Comparison of ENCODE assay signal across 8 cellular contexts in the genomic region with DNA sequence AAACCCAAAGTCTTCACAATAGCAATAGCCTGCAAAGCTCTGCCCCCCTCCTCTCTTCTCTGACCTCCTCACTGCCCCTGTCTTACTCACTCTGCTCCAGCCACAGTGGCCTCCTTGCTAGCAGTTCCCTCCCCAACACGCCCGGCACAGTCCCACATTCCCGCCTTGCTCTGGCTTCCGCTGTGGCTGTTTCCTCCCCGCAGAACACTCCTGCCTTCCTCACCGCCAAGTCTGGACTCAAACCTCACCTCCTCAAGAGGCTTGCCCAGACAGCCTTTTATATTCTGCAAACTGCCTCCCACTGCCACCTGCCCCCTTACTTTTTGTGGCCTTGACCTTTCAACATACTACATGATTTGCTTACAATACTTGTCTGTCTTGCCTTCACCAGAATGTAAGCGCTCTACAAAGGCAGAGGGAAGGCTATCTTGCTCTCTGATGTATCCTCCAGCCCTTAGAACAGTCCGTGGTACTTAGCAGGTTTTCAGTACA. TPM values are rescaled to one million over a fixed set of nuclear protein-coding genes. Genes with fewer than 3 reads are reported as not detected.
DNase-seq lines count a peak whose midpoint lies in the region; ATAC-seq and TF ChIP-seq lines count a peak whose summit lies in the region.

No MANE protein-coding gene starts in this region.

- no peaks in the 10 kb centered on the region for H3K9me3 ChIP-seq in heart left ventricle

- peaks cover 7% of the 10 kb centered on the region for H3K36me3 Mint-ChIP-seq in activated T-cell treated with anti-CD3 and anti-CD28 coated beads, Interleukin-2, amount 50 U/mL, for 4 hours (ENCODE audit: insufficient read depth)
- H3K36me3 Mint-ChIP-seq in activated naive CD4-positive, alpha-beta T cell treated with anti-CD3 and anti-CD28 coated beads, Interleukin-2, amount 10 ng/mL, durations not matched to agents 7 days and 5 days = peaks cover 32% of the 10 kb centered on the region

- H3K27me3 ChIP-seq in heart left ventricle = no peaks in the 10 kb centered on the region

- ATAC-seq in activated T-cell treated with anti-CD3 and anti-CD28 coated beads, Interleukin-2, amount 50 U/mL, for 4 hours = peak; percentile 10 to 22
- peak; percentile 32 to 69 (median 58) for ATAC-seq in heart left ventricle

- 10 to 16% (median 16%) methylated on average over 8 of the region's 8 CpGs for WGBS in heart left ventricle, 4 donors

- no peak for DNase-seq in activated T-cell treated with anti-CD3 and anti-CD28 coated beads, Interleukin-2, amount 50 U/mL, for 4 hours
- no peak for DNase-seq in activated T-cell treated with anti-CD3 and anti-CD28 coated beads for 4 hours
- peak; percentile 55 for DNase-seq in HT1080 (ENCODE audit: low read depth)
- peak; percentile 51 for DNase-seq in activated naive CD4-positive, alpha-beta T cell treated with anti-CD3 and anti-CD28 coated beads, Interleukin-2, amount 10 ng/mL, durations not matched to agents 7 days and 5 days
- peak; percentile 46 to 74 (median 52) for DNase-seq in heart left ventricle
- peak in 9 of 10 donors; percentile 36 to 93 (median 56) for DNase-seq in posterior cingulate gyrus
- no peak for DNase-seq in GM20000 (ENCODE audit: low spot score)
- no peak for DNase-seq in NCI-H1930 (lab: John Stamatoyannopoulos, UW)

- intact Hi-C loops in heart left ventricle (cut with DNase I) = no loop called here
- intact Hi-C loops in posterior cingulate gyrus (cut with DNase I) = no loop called here

- H3K27me3 Mint-ChIP-seq in activated T-cell treated with anti-CD3 and anti-CD28 coated beads, Interleukin-2, amount 50 U/mL, for 4 hours (ENCODE audit: low read depth) = no peaks in the 10 kb centered on the region
- H3K27me3 Mint-ChIP-seq in activated naive CD4-positive, alpha-beta T cell treated with anti-CD3 and anti-CD28 coated beads, Interleukin-2, amount 10 ng/mL, durations not matched to agents 7 days and 5 days = no peaks in the 10 kb centered on the region

- peaks cover 0 to 17% (median 9%) of the 10 kb centered on the region in 9 donors for H3K36me3 ChIP-seq in heart left ventricle

- peaks cover 49% of the 10 kb centered on the region for H3K4me1 Mint-ChIP-seq in activated T-cell treated with anti-CD3 and anti-CD28 coated beads, Interleukin-2, amount 50 U/mL, for 4 hours (ENCODE audit: low read depth)
- H3K4me1 Mint-ChIP-seq in activated naive CD4-positive, alpha-beta T cell treated with anti-CD3 and anti-CD28 coated beads, Interleukin-2, amount 10 ng/mL, durations not matched to agents 7 days and 5 days = peaks cover 61% of the 10 kb centered on the region

- peak overlapping the region; percentile 65 to 96 (median 78) for H3K4me3 ChIP-seq in heart left ventricle

- CTCF ChIA-PET in activated naive CD4-positive, alpha-beta T cell treated with anti-CD3 and anti-CD28 coated beads, Interleukin-2, amount 10 ng/mL, durations not matched to agents 7 days and 5 days (lab: Charles Lee) = interaction anchor here (0.7 to 2.9 kb wide), 4 partner anchors 12 to 45 kb away, joined by 3 to 17 read pairs (median 4); a partner anchor contains a TSS

- peak overlapping the region in 11 of 12 donors; percentile 63 to 89 (median 85) for H3K27ac ChIP-seq in heart left ventricle

- peaks cover 2 to 45% (median 25%) of the 10 kb centered on the region in 12 donors for H3K4me1 ChIP-seq in heart left ventricle

- TF ChIP-seq POLR2A in heart left ventricle (IDR thresholded peaks at IDR 0.05) = no peak

- H3K9me3 Mint-ChIP-seq in activated T-cell treated with anti-CD3 and anti-CD28 coated beads, Interleukin-2, amount 50 U/mL, for 4 hours = no peaks in the 10 kb centered on the region
- H3K9me3 Mint-ChIP-seq in activated naive CD4-positive, alpha-beta T cell treated with anti-CD3 and anti-CD28 coated beads, Interleukin-2, amount 10 ng/mL, durations not matched to agents 7 days and 5 days = no peaks in the 10 kb centered on the region

- no peak for TF ChIP-seq CTCF in heart left ventricle (IDR thresholded peaks at IDR 0.05)
- TF ChIP-seq CTCF in GM20000 (IDR thresholded peaks at IDR 0.05; ENCODE audit: extremely low read depth, missing control alignments) = no peak

- H3K27ac Mint-ChIP-seq in activated naive CD4-positive, alpha-beta T cell treated with anti-CD3 and anti-CD28 coated beads, Interleukin-2, amount 10 ng/mL, durations not matched to agents 7 days and 5 days = peak overlapping the region; percentile 99

- peak overlapping the region; percentile 95 for H3K4me3 Mint-ChIP-seq in activated T-cell treated with anti-CD3 and anti-CD28 coated beads, Interleukin-2, amount 50 U/mL, for 4 hours
- peak overlapping the region; percentile 78 for H3K4me3 Mint-ChIP-seq in activated naive CD4-positive, alpha-beta T cell treated with anti-CD3 and anti-CD28 coated beads, Interleukin-2, amount 10 ng/mL, durations not matched to agents 7 days and 5 days

RNA-seq across cellular contexts. Expression of a gene that starts 0.4 kb away (rescaled TPM):
- 10 to 100 TPM; 37.4 to 53.1 (median 46.6) TPM for total RNA-seq in activated T-cell treated with anti-CD3 and anti-CD28 coated beads, Interleukin-2, amount 50 U/mL, for 4 hours
- 50.6 and 61.3 TPM in 2 replicates for total RNA-seq in HT1080 (2014; rRNA removed; shearing (Covaris generic))
- 112 and 120 TPM in 2 replicates for polyA plus RNA-seq in HT1080 (2015; cell fraction: cytosol; rRNA removed)
- 136 and 143 TPM in 2 replicates for polyA plus RNA-seq in HT1080 (2015; cell fraction: nucleus; rRNA removed)
- total RNA-seq in heart left ventricle = 10 to 100 TPM; 22.4 to 85.7 (median 59.3) TPM
- polyA plus RNA-seq in heart left ventricle = 10 to 100 TPM; 28.9 to 44.2 TPM

RNA-seq across cellular contexts. Expression of a gene that starts 16.3 kb away (rescaled TPM):
- 10 to 100 TPM; 81.7 to 91.0 (median 82.9) TPM for total RNA-seq in activated T-cell treated with anti-CD3 and anti-CD28 coated beads, Interleukin-2, amount 50 U/mL, for 4 hours
- 17.1 and 32.1 TPM in 2 replicates for total RNA-seq in HT1080 (2014; rRNA removed; shearing (Covaris generic))
- polyA plus RNA-seq in HT1080 (2015; cell fraction: cytosol; rRNA removed) = 66.8 and 70.6 TPM in 2 replicates
- 51.1 and 58.3 TPM in 2 replicates for polyA plus RNA-seq in HT1080 (2015; cell fraction: nucleus; rRNA removed)
- 10 to 100 TPM; 34.9 to 84.8 (median 46.0) TPM for total RNA-seq in heart left ventricle
- 10 to 100 TPM; 25.1 to 90.5 TPM for polyA plus RNA-seq in heart left ventricle

RNA-seq across cellular contexts. Expression of a gene that starts 17.2 kb away (rescaled TPM):
- 10 to 100 TPM; 23.6 to 26.6 (median 26.4) TPM for total RNA-seq in activated T-cell treated with anti-CD3 and anti-CD28 coated beads, Interleukin-2, amount 50 U/mL, for 4 hours
- total RNA-seq in HT1080 (2014; rRNA removed; shearing (Covaris generic)) = 20.4 and 27.4 TPM in 2 replicates
- 18.5 and 20.8 TPM in 2 replicates for polyA plus RNA-seq in HT1080 (2015; cell fraction: cytosol; rRNA removed)
- polyA plus RNA-seq in HT1080 (2015; cell fraction: nucleus; rRNA removed) = 91.1 and 109 TPM in 2 replicates
- 100 to 1,000 TPM in 3 of 9 donors, 10 to 100 TPM in 6; 37.0 to 110 (median 88.8) TPM for total RNA-seq in heart left ventricle
- polyA plus RNA-seq in heart left ventricle = 10 to 100 TPM; 31.3 to 39.0 TPM

RNA-seq across cellular contexts. Expression of a gene that starts 46.5 kb away (rescaled TPM):
- 10 to 100 TPM; 52.8 to 64.7 (median 64.0) TPM for total RNA-seq in activated T-cell treated with anti-CD3 and anti-CD28 coated beads, Interleukin-2, amount 50 U/mL, for 4 hours
- total RNA-seq in HT1080 (2014; rRNA removed; shearing (Covaris generic)) = 44.0 and 47.1 TPM in 2 replicates
- polyA plus RNA-seq in HT1080 (2015; cell fraction: cytosol; rRNA removed) = 30.8 and 32.6 TPM in 2 replicates
- polyA plus RNA-seq in HT1080 (2015; cell fraction: nucleus; rRNA removed) = 168 and 171 TPM in 2 replicates
- total RNA-seq in heart left ventricle = 10 to 100 TPM; 22.6 to 39.3 (median 29.5) TPM
- polyA plus RNA-seq in heart left ventricle = 10 to 100 TPM; 28.0 to 29.3 TPM

RNA-seq across cellular contexts. Expression of a gene that starts 48.4 kb away (rescaled TPM):
- 100 to 1,000 TPM; 257 to 291 (median 290) TPM for total RNA-seq in activated T-cell treated with anti-CD3 and anti-CD28 coated beads, Interleukin-2, amount 50 U/mL, for 4 hours
- 119 and 162 TPM in 2 replicates for total RNA-seq in HT1080 (2014; rRNA removed; shearing (Covaris generic))
- 283 and 334 TPM in 2 replicates for polyA plus RNA-seq in HT1080 (2015; cell fraction: cytosol; rRNA removed)
- polyA plus RNA-seq in HT1080 (2015; cell fraction: nucleus; rRNA removed) = 105 and 116 TPM in 2 replicates
- total RNA-seq in heart left ventricle = 1,000 to 10,000 TPM in 5 of 9 donors, 100 to 1,000 TPM in 4; 754 to 1,537 (median 1,120) TPM
- 1,000 to 10,000 TPM; 1,480 to 2,918 TPM for polyA plus RNA-seq in heart left ventricle

Comparison
In these comparisons a context has a peak if more than half of its experiments do, and no peak if none do; other contexts are left out.
1. DNase-seq: peak in HT1080 (single experiment), activated naive CD4-positive, alpha-beta T cell treated with anti-CD3 and anti-CD28 coated beads, Interleukin-2, amount 10 ng/mL, durations not matched to agents 7 days and 5 days (single experiment), heart left ventricle (5 of 5) and posterior cingulate gyrus (9 of 10); none in activated T-cell treated with anti-CD3 and anti-CD28 coated beads, Interleukin-2, amount 50 U/mL, for 4 hours (single experiment), activated T-cell treated with anti-CD3 and anti-CD28 coated beads for 4 hours (single experiment), GM20000 (single experiment) and NCI-H1930 (0 of 2).